1 cellular context compared by ENCODE assay signal in the genomic region with DNA sequence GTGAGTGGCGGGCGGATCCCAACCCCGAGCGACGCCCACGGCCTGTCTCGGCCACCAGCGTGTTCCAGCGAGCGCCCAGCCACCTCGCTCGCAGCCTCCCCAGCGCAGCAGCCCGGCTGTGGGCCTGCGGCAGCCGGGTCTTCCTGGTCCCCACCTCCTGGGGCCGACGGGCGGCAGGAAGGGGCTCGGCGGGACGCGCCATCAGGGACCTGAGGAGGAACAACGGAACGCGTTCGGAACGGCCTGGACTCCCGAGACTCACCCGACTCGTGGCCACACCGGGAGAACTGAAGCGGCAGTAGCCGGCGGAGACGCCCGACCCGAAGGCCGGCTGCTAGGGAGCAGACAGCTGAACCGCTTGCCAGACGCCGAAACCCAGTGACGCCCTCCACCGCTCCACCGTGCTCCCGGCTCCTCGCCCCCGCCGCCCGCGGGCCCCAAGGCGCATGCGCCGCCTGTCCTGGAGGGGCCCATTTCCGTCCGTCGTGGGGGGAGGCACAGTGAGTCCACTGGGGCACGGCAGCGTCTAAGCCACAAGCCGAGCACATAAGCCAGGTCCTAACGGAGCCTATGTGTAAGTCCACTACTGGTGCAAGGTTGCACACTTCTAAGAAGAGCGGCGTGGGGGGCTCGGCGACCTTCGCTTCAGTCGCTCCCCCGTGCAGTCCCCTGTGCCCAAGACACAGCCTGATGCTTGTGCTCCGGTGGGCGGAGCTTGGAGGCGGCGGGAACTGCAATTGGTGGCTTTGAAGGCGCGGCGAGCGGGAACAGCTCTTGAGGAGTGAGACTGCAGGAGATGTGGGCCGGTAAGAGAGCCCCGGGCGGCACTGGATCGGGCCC.
TF ChIP-seq lines count a peak whose summit lies in the region.

Gene CENPN (plus strand): TSS at position 743 of the 840 bp plus-strand sequence. CDS start 4,726 bp downstream, outside the sequence.
Gene CMC2 (minus strand): TSS at position 414 of the 840 bp plus-strand sequence. CDS start 9,491 bp downstream, outside the sequence.

TF ChIP-seq in K562, 482 proteins besides CTCF, POLR2A, EP300 and RAD21 (continued from another document and continues in another):
- TF ChIP-seq, protein P1, sequence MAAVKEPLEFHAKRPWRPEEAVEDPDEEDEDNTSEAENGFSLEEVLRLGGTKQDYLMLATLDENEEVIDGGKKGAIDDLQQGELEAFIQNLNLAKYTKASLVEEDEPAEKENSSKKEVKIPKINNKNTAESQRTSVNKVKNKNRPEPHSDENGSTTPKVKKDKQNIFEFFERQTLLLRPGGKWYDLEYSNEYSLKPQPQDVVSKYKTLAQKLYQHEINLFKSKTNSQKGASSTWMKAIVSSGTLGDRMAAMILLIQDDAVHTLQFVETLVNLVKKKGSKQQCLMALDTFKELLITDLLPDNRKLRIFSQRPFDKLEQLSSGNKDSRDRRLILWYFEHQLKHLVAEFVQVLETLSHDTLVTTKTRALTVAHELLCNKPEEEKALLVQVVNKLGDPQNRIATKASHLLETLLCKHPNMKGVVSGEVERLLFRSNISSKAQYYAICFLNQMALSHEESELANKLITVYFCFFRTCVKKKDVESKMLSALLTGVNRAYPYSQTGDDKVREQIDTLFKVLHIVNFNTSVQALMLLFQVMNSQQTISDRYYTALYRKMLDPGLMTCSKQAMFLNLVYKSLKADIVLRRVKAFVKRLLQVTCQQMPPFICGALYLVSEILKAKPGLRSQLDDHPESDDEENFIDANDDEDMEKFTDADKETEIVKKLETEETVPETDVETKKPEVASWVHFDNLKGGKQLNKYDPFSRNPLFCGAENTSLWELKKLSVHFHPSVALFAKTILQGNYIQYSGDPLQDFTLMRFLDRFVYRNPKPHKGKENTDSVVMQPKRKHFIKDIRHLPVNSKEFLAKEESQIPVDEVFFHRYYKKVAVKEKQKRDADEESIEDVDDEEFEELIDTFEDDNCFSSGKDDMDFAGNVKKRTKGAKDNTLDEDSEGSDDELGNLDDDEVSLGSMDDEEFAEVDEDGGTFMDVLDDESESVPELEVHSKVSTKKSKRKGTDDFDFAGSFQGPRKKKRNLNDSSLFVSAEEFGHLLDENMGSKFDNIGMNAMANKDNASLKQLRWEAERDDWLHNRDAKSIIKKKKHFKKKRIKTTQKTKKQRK (IDR thresholded peaks at IDR 0.05; ENCODE audit: borderline replicate concordance, low read depth, low read length), result no peak
- TF ChIP-seq NUFIP1 (IDR thresholded peaks at IDR 0.05; ENCODE audit: partially characterized antibody) (peak; percentile 97), TFAP4 (CRISPR knock-in tag; IDR thresholded peaks at IDR 0.05; ENCODE audit: borderline replicate concordance) (peak; percentile 94), FOSL1 (tag; conservative IDR thresholded peaks at IDR 0.05) (no peak), TEAD4 (IDR thresholded peaks at IDR 0.05; ENCODE audit: low read length) (no peak), TEAD4 (CRISPR knock-in tag; IDR thresholded peaks at IDR 0.05; ENCODE audit: borderline replicate concordance) (no peak), MYNN (IDR thresholded peaks at IDR 0.05) (0 out of 2 replicates have a peak, but pooled peaks have one; percentile 3), MYNN (CRISPR knock-in tag; IDR thresholded peaks at IDR 0.05) (no peak), FOXM1 (IDR thresholded peaks at IDR 0.05; ENCODE audit: low read depth) (peak; percentile 96), FOXM1 (CRISPR knock-in tag; IDR thresholded peaks at IDR 0.05; ENCODE audit: low read depth) (peak; percentile 31; the same call in 1 of the 2 replicates), C11orf30 (IDR thresholded peaks at IDR 0.05; ENCODE audit: low read depth) (peak; percentile 51), ARID3B (CRISPR knock-in tag; IDR thresholded peaks at IDR 0.05; ENCODE audit: borderline replicate concordance) (peak; percentile 75; the same call in 1 of the 2 replicates), GABPA (tag; conservative IDR thresholded peaks at IDR 0.05; ENCODE audit: low read depth) (peak; percentile 41; the same call in 1 of the 2 replicates), SIN3A (IDR thresholded peaks at IDR 0.05; ENCODE audit: borderline replicate concordance in 2 of 2, control insufficient read depth in 1 of 2, low read depth in 2 of 2, low read length in 2 of 2) (peak; percentile 74 to 80; a peak in 3 of 4 replicates), ZNF133 (CRISPR knock-in tag; IDR thresholded peaks at IDR 0.05) (0 out of 2 replicates have a peak, but pooled peaks have one; percentile 35), TARDBP (IDR thresholded peaks at IDR 0.05) (no peak; the same call in 1 of the 2 replicates), ZNF407 (IDR thresholded peaks at IDR 0.05; ENCODE audit: low read depth) (no peak), HDAC3 (IDR thresholded peaks at IDR 0.05; ENCODE audit: borderline replicate concordance, partially characterized antibody) (peak; percentile 16), SMAD4 (CRISPR knock-in tag; conservative IDR thresholded peaks at IDR 0.05) (peak; percentile 83), ZNF239 (CRISPR knock-in tag; IDR thresholded peaks at IDR 0.05) (peak; percentile 32; the same call in 1 of the 2 replicates), HINFP (tag; conservative IDR thresholded peaks at IDR 0.05; ENCODE audit: low read depth) (no peak)
- TF ChIP-seq, protein P2, sequence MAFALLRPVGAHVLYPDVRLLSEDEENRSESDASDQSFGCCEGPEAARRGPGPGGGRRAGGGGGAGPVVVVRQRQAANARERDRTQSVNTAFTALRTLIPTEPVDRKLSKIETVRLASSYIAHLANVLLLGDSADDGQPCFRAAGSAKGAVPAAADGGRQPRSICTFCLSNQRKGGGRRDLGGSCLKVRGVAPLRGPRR (CRISPR knock-in tag; IDR thresholded peaks at IDR 0.05), result 0 out of 2 replicates have a peak, but pooled peaks have one; percentile 46
- TF ChIP-seq, protein P3, sequence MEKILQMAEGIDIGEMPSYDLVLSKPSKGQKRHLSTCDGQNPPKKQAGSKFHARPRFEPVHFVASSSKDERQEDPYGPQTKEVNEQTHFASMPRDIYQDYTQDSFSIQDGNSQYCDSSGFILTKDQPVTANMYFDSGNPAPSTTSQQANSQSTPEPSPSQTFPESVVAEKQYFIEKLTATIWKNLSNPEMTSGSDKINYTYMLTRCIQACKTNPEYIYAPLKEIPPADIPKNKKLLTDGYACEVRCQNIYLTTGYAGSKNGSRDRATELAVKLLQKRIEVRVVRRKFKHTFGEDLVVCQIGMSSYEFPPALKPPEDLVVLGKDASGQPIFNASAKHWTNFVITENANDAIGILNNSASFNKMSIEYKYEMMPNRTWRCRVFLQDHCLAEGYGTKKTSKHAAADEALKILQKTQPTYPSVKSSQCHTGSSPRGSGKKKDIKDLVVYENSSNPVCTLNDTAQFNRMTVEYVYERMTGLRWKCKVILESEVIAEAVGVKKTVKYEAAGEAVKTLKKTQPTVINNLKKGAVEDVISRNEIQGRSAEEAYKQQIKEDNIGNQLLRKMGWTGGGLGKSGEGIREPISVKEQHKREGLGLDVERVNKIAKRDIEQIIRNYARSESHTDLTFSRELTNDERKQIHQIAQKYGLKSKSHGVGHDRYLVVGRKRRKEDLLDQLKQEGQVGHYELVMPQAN (IDR thresholded peaks at IDR 0.05; ENCODE audit: borderline replicate concordance), result peak; percentile 82
- TF ChIP-seq, protein P4, sequence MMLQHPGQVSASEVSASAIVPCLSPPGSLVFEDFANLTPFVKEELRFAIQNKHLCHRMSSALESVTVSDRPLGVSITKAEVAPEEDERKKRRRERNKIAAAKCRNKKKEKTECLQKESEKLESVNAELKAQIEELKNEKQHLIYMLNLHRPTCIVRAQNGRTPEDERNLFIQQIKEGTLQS (IDR thresholded peaks at IDR 0.05), result no peak
- TF ChIP-seq, protein P4 (CRISPR knock-in tag; conservative IDR thresholded peaks at IDR 0.05), result 0 out of 2 replicates have a peak, but pooled peaks have one; percentile 52
- TF ChIP-seq, protein P5, sequence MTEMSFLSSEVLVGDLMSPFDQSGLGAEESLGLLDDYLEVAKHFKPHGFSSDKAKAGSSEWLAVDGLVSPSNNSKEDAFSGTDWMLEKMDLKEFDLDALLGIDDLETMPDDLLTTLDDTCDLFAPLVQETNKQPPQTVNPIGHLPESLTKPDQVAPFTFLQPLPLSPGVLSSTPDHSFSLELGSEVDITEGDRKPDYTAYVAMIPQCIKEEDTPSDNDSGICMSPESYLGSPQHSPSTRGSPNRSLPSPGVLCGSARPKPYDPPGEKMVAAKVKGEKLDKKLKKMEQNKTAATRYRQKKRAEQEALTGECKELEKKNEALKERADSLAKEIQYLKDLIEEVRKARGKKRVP (CRISPR knock-in tag; IDR thresholded peaks at IDR 0.05), result no peak; the same call in 1 of the 2 replicates
